22 cellular contexts compared by ENCODE assay signal in genomic region chr20:41364236-41364855, GRCh38. TPM values are rescaled to one million over a fixed set of nuclear protein-coding genes. Genes with fewer than 3 reads are reported as not detected.
"Had no signal": no experiment of that assay in that cellular context is flagged by ENCODE, and none has a peak within 500 bp of the region (broad histone marks: within the 10 kb centered on the region; RNA-seq: fewer than 3 reads in every experiment).

No MANE protein-coding gene starts in this region.

- H3K27ac ChIP-seq: ascending aorta, dorsolateral prefrontal cortex, prostate gland, vagina, VCaP had no signal

- H3K4me3 ChIP-seq: ascending aorta, prostate gland, vagina had no signal

- DNase-seq: activated CD4-positive, alpha-beta T cell treated with anti-CD3 and anti-CD28 coated beads, Interleukin-2, amount 50 U/mL, for 1 hour; activated CD4-positive, CD25-positive, alpha-beta regulatory T cell treated with anti-CD3 and anti-CD28 coated beads, Interleukin-2, amount 50 U/mL, for 72 hours; activated CD8-positive, alpha-beta memory T cell treated with anti-CD3 and anti-CD28 coated beads, Interleukin-2, amount 50 U/mL, for 4 hours; activated naive CD4-positive, alpha-beta T cell treated with anti-CD3 and anti-CD28 coated beads, Interleukin-2, amount 10 ng/mL, durations not matched to agents 7 days and 5 days; activated T-cell treated with anti-CD3 and anti-CD28 coated beads, Interleukin-2, amount 50 U/mL, for 4 hours; dorsolateral prefrontal cortex; erythroblast; foreskin melanocyte; glutamatergic neuron; mammary epithelial cell; midbrain; nephron progenitor cell; T-helper 2 cell had no signal

- H3K9me3 ChIP-seq: ascending aorta, prostate gland, tibial nerve, vagina had no signal

- H3K27ac Mint-ChIP-seq: activated naive CD4-positive, alpha-beta T cell treated with anti-CD3 and anti-CD28 coated beads, Interleukin-2, amount 10 ng/mL, durations not matched to agents 7 days and 5 days; nephron progenitor cell; stimulated activated naive CD8-positive, alpha-beta T cell treated with anti-CD3 and anti-CD28 coated beads, Interleukin-15, Interleukin-2, amounts not matched to agents 100 ng/mL and 50 ng/mL, for 24 hours had no signal

- H3K36me3 ChIP-seq: prostate gland, vagina had no signal

- H3K9me3 Mint-ChIP-seq: activated naive CD4-positive, alpha-beta T cell treated with anti-CD3 and anti-CD28 coated beads, Interleukin-2, amount 10 ng/mL, durations not matched to agents 7 days and 5 days; activated T-cell treated with anti-CD3 and anti-CD28 coated beads, Interleukin-2, amount 50 U/mL, for 4 hours; nephron progenitor cell; stimulated activated naive CD8-positive, alpha-beta T cell treated with anti-CD3 and anti-CD28 coated beads, Interleukin-15, Interleukin-2, amounts not matched to agents 100 ng/mL and 50 ng/mL, for 24 hours had no signal

- H3K4me1 ChIP-seq: prostate gland had no signal

- H3K27me3 ChIP-seq: vagina had no signal

- H3K36me3 Mint-ChIP-seq: activated naive CD4-positive, alpha-beta T cell treated with anti-CD3 and anti-CD28 coated beads, Interleukin-2, amount 10 ng/mL, durations not matched to agents 7 days and 5 days had no signal

- H3K4me3 Mint-ChIP-seq: activated naive CD4-positive, alpha-beta T cell treated with anti-CD3 and anti-CD28 coated beads, Interleukin-2, amount 10 ng/mL, durations not matched to agents 7 days and 5 days; activated T-cell treated with anti-CD3 and anti-CD28 coated beads, Interleukin-2, amount 50 U/mL, for 4 hours; nephron progenitor cell; stimulated activated naive CD8-positive, alpha-beta T cell treated with anti-CD3 and anti-CD28 coated beads, Interleukin-15, Interleukin-2, amounts not matched to agents 100 ng/mL and 50 ng/mL, for 24 hours had no signal

- ATAC-seq: activated T-cell treated with anti-CD3 and anti-CD28 coated beads, Interleukin-2, amount 50 U/mL, for 4 hours; left lobe of liver; right cardiac atrium had no signal

RNA-seq across cellular contexts. Expression of gene EMILIN3, which starts 2.3 kb away (rescaled TPM):
- total RNA-seq: activated T-cell treated with anti-CD3 and anti-CD28 coated beads, Interleukin-2, amount 50 U/mL, for 4 hours; mammary epithelial cell had no signal
- polyA plus RNA-seq: keratinocyte had no signal
